Comparison of ENCODE assay signal across 1 cellular context in genomic region chr3:44506556-44506955, GRCh38.
TF ChIP-seq lines count a peak whose summit lies in the region.

No MANE protein-coding gene starts in this region.

TF ChIP-seq in K562, 482 proteins besides CTCF, POLR2A, EP300 and RAD21:
- TF ChIP-seq CBX5 (IDR thresholded peaks at IDR 0.05; ENCODE audit: borderline replicate concordance, low read depth) (no peak), ZNF121 (CRISPR knock-in tag; conservative IDR thresholded peaks at IDR 0.05) (peak; percentile 77)
